ENCODE assay signal across 18 cellular contexts in genomic region chr2:70418514-70418913, GRCh38.
"Had no signal": no experiment of that assay in that cellular context is flagged by ENCODE, and none has a peak within 500 bp of the region (broad histone marks: within the 10 kb centered on the region; RNA-seq: fewer than 3 reads in every experiment).

No MANE protein-coding gene starts in this region.

- H3K9me3 ChIP-seq: tibial artery, vagina had no signal

- H3K36me3 ChIP-seq: tibial artery, vagina had no signal

- H3K27ac ChIP-seq: epithelial cell of prostate, skin epidermis, tibial artery, vagina had no signal

- DNase-seq: activated CD4-positive, CD25-positive, alpha-beta regulatory T cell treated with anti-CD3 and anti-CD28 coated beads, Interleukin-2, amount 50 U/mL, for 72 hours; activated naive CD4-positive, alpha-beta T cell treated with anti-CD3 and anti-CD28 coated beads for 36 hours; activated naive CD8-positive, alpha-beta T cell treated with anti-CD3 and anti-CD28 coated beads, Interleukin-2, amount 50 U/mL, for 24 hours; aorta; dermis blood vessel endothelial cell; effector memory CD8-positive, alpha-beta T cell; foreskin melanocyte; immature natural killer cell; mesendoderm; natural killer cell; occipital lobe; stimulated activated CD4-positive, alpha-beta T cell treated with anti-CD3 and anti-CD28 coated beads, Interleukin-15, amount 100 ng/mL, for 24 hours; stimulated activated CD4-positive, alpha-beta T cell treated with anti-CD3 and anti-CD28 coated beads, Interleukin-4, amount 100 ng/mL, for 1 hour; stimulated activated naive B cell treated with anti-CD40 and anti-IgM and Interleukin-4, amounts not matched to agents 10 μg/mL and 1 μg/mL and 100 μg/mL, for 72 hours; tibial artery had no signal

- H3K27me3 ChIP-seq: vagina had no signal

- H3K4me3 ChIP-seq: skin epidermis, tibial artery, vagina had no signal

- H3K4me1 ChIP-seq: tibial artery, vagina had no signal

- ATAC-seq: activated naive CD8-positive, alpha-beta T cell treated with anti-CD3 and anti-CD28 coated beads, Interleukin-2, amount 50 U/mL, for 24 hours; effector memory CD8-positive, alpha-beta T cell; natural killer cell; stimulated activated naive B cell treated with anti-CD40 and anti-IgM and Interleukin-4, amounts not matched to agents 10 μg/mL and 1 μg/mL and 100 μg/mL, for 72 hours had no signal
